11 cellular contexts compared by ENCODE assay signal in the genomic region with DNA sequence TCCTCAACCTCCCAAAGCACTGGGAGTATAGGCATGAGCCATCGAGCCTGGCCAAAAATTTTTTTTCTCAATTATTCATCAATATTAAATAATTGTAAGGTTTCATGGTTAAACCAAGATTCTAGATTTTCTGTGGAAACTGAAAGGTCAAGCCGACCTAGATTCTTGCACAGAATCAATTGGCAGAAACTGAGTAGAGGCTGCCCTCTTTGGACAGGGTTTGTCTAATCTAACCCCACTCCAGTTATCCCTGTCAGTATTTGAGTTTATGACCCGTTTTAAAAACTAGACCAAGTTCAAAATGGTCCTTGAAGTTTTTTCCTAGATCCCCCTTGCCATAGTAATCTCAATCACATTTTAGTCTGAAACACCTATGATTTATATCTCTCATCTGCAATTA. TPM values are rescaled to one million over a fixed set of nuclear protein-coding genes. Genes with fewer than 3 reads are reported as not detected.
A peak's percentile ranks its signal among the peaks of the same experiment; 100 is the strongest.
DNase-seq lines count a peak whose midpoint lies in the region; ATAC-seq, FAIRE-seq and TF ChIP-seq lines count a peak whose summit lies in the region.
"Had no signal": no experiment of that assay in that cellular context is flagged by ENCODE, and none has a peak within 500 bp of the region (broad histone marks: within the 10 kb centered on the region; RNA-seq: fewer than 3 reads in every experiment).

No MANE protein-coding gene starts in this region.

- H3K4me3 ChIP-seq in BE2C (ENCODE audit: low read depth, low read length) (no peak overlapping the region), K562 (no peak overlapping the region)

- H3K9me3 ChIP-seq in BE2C: no peaks in the 10 kb centered on the region
- H3K9me3 ChIP-seq in K562 (replicated peaks; ENCODE audit: control insufficient read depth, insufficient read depth, low read depth, low read length): no peaks in the 10 kb centered on the region

- H3K4me1 ChIP-seq in BE2C (no peaks in the 10 kb centered on the region), K562 (replicated peaks in 1 of 2; ENCODE audit: control insufficient read depth in 2 of 2, insufficient read depth in 2 of 2, low read length in 2 of 2) (peaks cover 0 to 9% of the 10 kb centered on the region in 2 experiments; a peak in 2 of 5 replicates)

- no peak overlapping the region for H3K9ac ChIP-seq in K562 (ENCODE audit: insufficient read depth in 1 of 2, low read depth in 2 of 2, low read length in 2 of 2)

- no peaks in the 10 kb centered on the region for H4K20me1 ChIP-seq in K562 (replicated peaks; ENCODE audit: control insufficient read depth, insufficient read depth, low read length)

- peak; percentile 72 for ATAC-seq in K562
- ATAC-seq in left lobe of liver: peak; percentile 94
- no peak for ATAC-seq in HG02885 (IDR thresholded peaks at IDR 0.05; ENCODE audit: poor library complexity, unreplicated experiment)
- no peak for ATAC-seq in HG02840 (IDR thresholded peaks at IDR 0.05; ENCODE audit: low FRiP score, unreplicated experiment)
- no peak for ATAC-seq in GM18861 (IDR thresholded peaks at IDR 0.05; ENCODE audit: unreplicated experiment)
- ATAC-seq: activated naive CD4-positive, alpha-beta T cell treated with anti-CD3 and anti-CD28 coated beads, Interleukin-2, amount 50 U/mL, for 72 hours had no signal

- peak; percentile 29 for FAIRE-seq in K562 (lab: Jason Lieb, UNC)

- no peak for TF ChIP-seq EP300 in K562 (IDR thresholded peaks at IDR 0.05; ENCODE audit: low read length)

- POLR2A ChIA-PET in K562 (lab: Yijun Ruan, JAX): interaction anchor here (0.8 to 3.1 kb wide), 2 partner anchors 12 kb away, joined by 3 to 16 read pairs; a partner anchor contains a TSS

- no peaks in the 10 kb centered on the region for H3K9me1 ChIP-seq in K562 (ENCODE audit: control insufficient read depth, insufficient read depth, low read length)

- peak; percentile 59 to 71 for TF ChIP-seq RAD21 in K562 (CRISPR knock-in tag; conservative IDR thresholded peaks at IDR 0.05 in 1 of 2, IDR thresholded peaks at IDR 0.05 in 1 of 2)

- TF ChIP-seq CTCF in BE2C (IDR thresholded peaks at IDR 0.05; ENCODE audit: low read depth, low read length) (peak; percentile 36; the same call in 1 of the 2 replicates), K562 (IDR thresholded peaks at IDR 0.05 in 2 of 3, conservative IDR thresholded peaks at IDR 0.05 in 1 of 3; ENCODE audit: insufficient read depth in 2 of 3, low read depth in 1 of 3, low read length in 3 of 3) (peak; percentile 21 to 57 (median 37); a peak in 3 of 6 replicates)

- H3K36me3 ChIP-seq in BE2C (no peaks in the 10 kb centered on the region), K562 (ENCODE audit: control insufficient read depth, insufficient read depth, low read length) (no peaks in the 10 kb centered on the region)

- no peak for TF ChIP-seq POLR2A in K562 (conservative IDR thresholded peaks at IDR 0.05)

- DNase-seq in BE2C (no peak), HT-29 (ENCODE audit: low spot score) (peak; percentile 48), K562 (ENCODE audit: extremely low read depth in 1 of 4, low spot score in 3 of 4) (peak in 2 of 4 experiments; percentile 28 to 36), left lobe of liver (ENCODE audit: low spot score) (no peak), NCI-H82 treated with DMSO at 0.1 percent for 48 hours (lab: John Stamatoyannopoulos, UW; ENCODE audit: unreplicated experiment) (no peak)
- DNase-seq: occipital lobe, T-helper 9 cell had no signal

- intact Hi-C loops in K562 (cut with micrococcal nuclease): loop anchor here (5.0 to 10.0 kb wide), 2 partner anchors 323 to 531 kb away; a partner anchor contains a TSS

- no peak overlapping the region for H2AFZ ChIP-seq in K562 (ENCODE audit: low read depth, low read length)

- no peaks in the 10 kb centered on the region for H3K79me2 ChIP-seq in K562 (ENCODE audit: control insufficient read depth, insufficient read depth, low read length)

- BruUV-seq in K562 (replicated peaks; lab: Mats Ljungman, UMichigan): no TSS peak

- WGBS in K562 (ENCODE audit: insufficient coverage, low coverage, missing lambda C conversion rate): 2% methylated on average over 3 of the region's 3 CpGs

- CTCF ChIA-PET in K562 (lab: Yijun Ruan, JAX; ENCODE audit: low intra/inter-chr PET ratio): interaction anchor here (0.6 kb wide), 1 partner anchor 375 kb away, joined by 3 read pairs; no protein-coding TSS in a partner anchor

- in situ Hi-C loops in K562 (cut with MboI): loop anchor here (5.0 kb wide), 1 partner anchor 526 kb away; no protein-coding TSS in a partner anchor

- H3K27ac ChIP-seq in K562 (ENCODE audit: extremely low read depth, low read depth, low read length): no peak overlapping the region

- H3K4me2 ChIP-seq in K562 (ENCODE audit: insufficient read depth, low read length): no peak overlapping the region

- H3K27me3 ChIP-seq in BE2C: no peaks in the 10 kb centered on the region
- H3K27me3 ChIP-seq in K562 (ENCODE audit: control insufficient read depth in 2 of 2, insufficient read depth in 2 of 2, low read length in 2 of 2): no peaks in the 10 kb centered on the region

TF ChIP-seq in K562, 482 proteins besides CTCF, POLR2A, EP300 and RAD21:
- TF ChIP-seq ZNF75A (CRISPR knock-in tag; IDR thresholded peaks at IDR 0.05) (no peak), RFX5 (IDR thresholded peaks at IDR 0.05; ENCODE audit: low read depth, low read length) (no peak), ZNF589 (CRISPR knock-in tag; IDR thresholded peaks at IDR 0.05; ENCODE audit: low read depth) (no peak)
- TF ChIP-seq, protein P1, sequence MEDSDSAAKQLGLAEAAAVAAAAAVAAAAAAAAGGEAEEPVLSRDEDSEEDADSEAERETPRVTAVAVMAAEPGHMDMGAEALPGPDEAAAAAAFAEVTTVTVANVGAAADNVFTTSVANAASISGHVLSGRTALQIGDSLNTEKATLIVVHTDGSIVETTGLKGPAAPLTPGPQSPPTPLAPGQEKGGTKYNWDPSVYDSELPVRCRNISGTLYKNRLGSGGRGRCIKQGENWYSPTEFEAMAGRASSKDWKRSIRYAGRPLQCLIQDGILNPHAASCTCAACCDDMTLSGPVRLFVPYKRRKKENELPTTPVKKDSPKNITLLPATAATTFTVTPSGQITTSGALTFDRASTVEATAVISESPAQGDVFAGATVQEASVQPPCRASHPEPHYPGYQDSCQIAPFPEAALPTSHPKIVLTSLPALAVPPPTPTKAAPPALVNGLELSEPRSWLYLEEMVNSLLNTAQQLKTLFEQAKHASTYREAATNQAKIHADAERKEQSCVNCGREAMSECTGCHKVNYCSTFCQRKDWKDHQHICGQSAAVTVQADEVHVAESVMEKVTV (CRISPR knock-in tag; IDR thresholded peaks at IDR 0.05): peak; percentile 39; the same call in 1 of the 2 replicates

RNA-seq across cellular contexts. Expression of a gene that starts 8.6 kb away (rescaled TPM):
- 75.1 TPM for polyA plus RNA-seq in BE2C (2012; ENCODE audit: insufficient read depth, insufficient read length, low read depth)
- 138 and 145 TPM in 2 replicates for total RNA-seq in HT-29 (2014; rRNA removed; shearing (Covaris generic))
- total RNA-seq in K562 (2011; cell fraction: chromatin; rRNA removed; ENCODE audit: low replicate concordance): 130 and 336 TPM in 2 replicates
- 99.7 and 127 TPM in 2 replicates for total RNA-seq in K562 (2011; cell fraction: nucleolus; rRNA removed)
- total RNA-seq in K562 (2011; cell fraction: nucleoplasm; rRNA removed): 159 and 204 TPM in 2 replicates
- total RNA-seq in K562 (2014; rRNA removed) (75.8 and 77.6 TPM in 2 replicates), K562 (2014; rRNA removed; fragmentation: Illumina TruSeq; extraction: Trizol) (55.4 and 67.1 TPM in 2 replicates), K562 (2015; rRNA removed; fragmentation: Illumina TruSeq; extraction: Trizol) (47.8 and 53.9 TPM in 2 replicates), K562 (2021) (76.9 and 87.1 TPM in 2 replicates), left lobe of liver (36.6 TPM)
- polyA plus RNA-seq in K562 (2011; rRNA removed) (128 and 152 TPM in 2 replicates), K562 (2014; fragmentation: Illumina TruSeq; extraction: Trizol) (57.3 and 62.8 TPM in 2 replicates), K562 (2014; fragmentation: Nextera tagmentation; extraction: Ambion mirVana) (10 to 100 TPM; 11.9 to 14.0 TPM), K562 (2014; rRNA removed) (59.9 and 68.8 TPM in 2 replicates)
- polyA plus RNA-seq in K562 (2011; cell fraction: cytosol; rRNA removed): 38.4 and 51.8 TPM in 2 replicates
- 44.2 and 50.4 TPM in 2 replicates for polyA plus RNA-seq in K562 (2011; cell fraction: nucleus; rRNA removed)
- 87.7 and 112 TPM in 2 replicates for polyA plus RNA-seq in K562 (2012)
- 238 and 267 TPM in 2 replicates for polyA minus RNA-seq in K562 (2011; rRNA and poly(A)+ RNA removed)
- 69.0 and 93.3 TPM in 2 replicates for polyA minus RNA-seq in K562 (2011; cell fraction: cytosol; rRNA and poly(A)+ RNA removed)
- 76.6 and 134 TPM in 2 replicates for polyA minus RNA-seq in K562 (2011; cell fraction: nucleus; rRNA and poly(A)+ RNA removed)

RNA-seq across cellular contexts. Expression of a gene that starts 13.0 kb away (rescaled TPM):
- polyA plus RNA-seq in BE2C (2012; ENCODE audit: insufficient read depth, insufficient read length, low read depth): 2.9 TPM
- total RNA-seq in HT-29 (2014; rRNA removed; shearing (Covaris generic)): 11.0 and 16.2 TPM in 2 replicates
- 23.4 and 26.8 TPM in 2 replicates for total RNA-seq in K562 (2011; cell fraction: chromatin; rRNA removed; ENCODE audit: low replicate concordance)
- 8.7 and 12.1 TPM in 2 replicates for total RNA-seq in K562 (2011; cell fraction: nucleolus; rRNA removed)
- total RNA-seq in K562 (2011; cell fraction: nucleoplasm; rRNA removed): 12.0 and 18.9 TPM in 2 replicates
- total RNA-seq in K562 (2014; rRNA removed) (5.7 and 9.3 TPM in 2 replicates), K562 (2014; rRNA removed; fragmentation: Illumina TruSeq; extraction: Trizol) (12.5 and 12.6 TPM in 2 replicates), K562 (2015; rRNA removed; fragmentation: Illumina TruSeq; extraction: Trizol) (10.1 and 11.7 TPM in 2 replicates), K562 (2021) (9.9 and 12.1 TPM in 2 replicates), left lobe of liver (5.5 TPM)
- polyA plus RNA-seq in K562 (2011; rRNA removed) (14.5 and 15.3 TPM in 2 replicates), K562 (2014; fragmentation: Illumina TruSeq; extraction: Trizol) (5.7 and 7.2 TPM in 2 replicates), K562 (2014; fragmentation: Nextera tagmentation; extraction: Ambion mirVana) (1 to 10 TPM; 2.4 to 3.8 TPM), K562 (2014; rRNA removed) (4.0 and 4.9 TPM in 2 replicates)
- 3.6 and 4.5 TPM in 2 replicates for polyA plus RNA-seq in K562 (2011; cell fraction: cytosol; rRNA removed)
- polyA plus RNA-seq in K562 (2011; cell fraction: nucleus; rRNA removed): 5.6 and 6.6 TPM in 2 replicates
- polyA plus RNA-seq in K562 (2012): 5.9 and 8.9 TPM in 2 replicates
- 39.5 and 52.5 TPM in 2 replicates for polyA minus RNA-seq in K562 (2011; rRNA and poly(A)+ RNA removed)
- polyA minus RNA-seq in K562 (2011; cell fraction: cytosol; rRNA and poly(A)+ RNA removed): 12.9 and 22.1 TPM in 2 replicates
- 10.1 and 15.7 TPM in 2 replicates for polyA minus RNA-seq in K562 (2011; cell fraction: nucleus; rRNA and poly(A)+ RNA removed)

Comparison
In these comparisons a context has a peak if more than half of its experiments do, and no peak if none do; other contexts are left out.
1. ATAC-seq: peak in K562 (single experiment) and left lobe of liver (single experiment); none in HG02885 (single experiment), HG02840 (single experiment) and GM18861 (single experiment).